9 cellular contexts compared by ENCODE assay signal in genomic region chr20:50744143-50744792, GRCh38. TPM values are rescaled to one million over a fixed set of nuclear protein-coding genes. Genes with fewer than 3 reads are reported as not detected.
DNase-seq lines count a peak whose midpoint lies in the region; ATAC-seq, FAIRE-seq and TF ChIP-seq lines count a peak whose summit lies in the region.
"Had no signal": no experiment of that assay in that cellular context is flagged by ENCODE, and none has a peak within 500 bp of the region (broad histone marks: within the 10 kb centered on the region; RNA-seq: fewer than 3 reads in every experiment).

No MANE protein-coding gene starts in this region.

- H3K27ac ChIP-seq in endothelial cell of umbilical vein (ENCODE audit: insufficient read depth, low read depth, low read length) = no peak overlapping the region
- peak overlapping the region; percentile 50 for H3K27ac ChIP-seq in muscle layer of colon (ENCODE audit: low read depth, low read length)

- H2AFZ ChIP-seq in endothelial cell of umbilical vein (ENCODE audit: low read depth, low read length) = peak overlapping the region; percentile 85

- BruUV-seq in endothelial cell of umbilical vein (replicated peaks; lab: Mats Ljungman, UMichigan) = no TSS peak

- in situ Hi-C loops in G401 (cut with HindIII; ENCODE audit: low sequenced_read_pairs) = no loop called here

- H3K9me3 ChIP-seq in endothelial cell of umbilical vein (replicated peaks; ENCODE audit: control insufficient read depth, insufficient read depth, low read length) (no peaks in the 10 kb centered on the region), muscle layer of colon (ENCODE audit: low read length) (no peaks in the 10 kb centered on the region)

- peaks cover 9% of the 10 kb centered on the region for H3K4me1 ChIP-seq in endothelial cell of umbilical vein (ENCODE audit: control insufficient read depth, extremely low read depth, insufficient read depth, low read length)
- peaks cover 23% of the 10 kb centered on the region for H3K4me1 ChIP-seq in muscle layer of colon (ENCODE audit: insufficient read depth, low read length)

- no peak overlapping the region for H3K4me3 ChIP-seq in endothelial cell of umbilical vein (replicated peaks in 1 of 3; ENCODE audit: insufficient read depth in 1 of 3, low read depth in 1 of 3, low read length in 3 of 3)
- H3K4me3 ChIP-seq in muscle layer of colon (ENCODE audit: low read depth in 1 of 2, low read length in 2 of 2) = peak overlapping the region in 1 of 2 donors; percentile 32

- no peaks in the 10 kb centered on the region for H3K79me2 ChIP-seq in endothelial cell of umbilical vein (ENCODE audit: control insufficient read depth, insufficient read depth, low read length)

- dilution Hi-C loops in endothelial cell of umbilical vein (cut with MboI; ENCODE audit: extremely low pct_ligation_motif_present, low sequenced_read_pairs) = no loop called here

- no peak for TF ChIP-seq CTCF in endothelial cell of umbilical vein (IDR thresholded peaks at IDR 0.05; ENCODE audit: extremely low read depth in 1 of 2, insufficient read depth in 1 of 2, low read depth in 1 of 2, low read length in 2 of 2)

- peak; percentile 79 for FAIRE-seq in endothelial cell of umbilical vein (lab: Jason Lieb, UNC)

- no peak overlapping the region for H3K4me2 ChIP-seq in endothelial cell of umbilical vein (ENCODE audit: insufficient read depth, low read length)

- CTCF ChIA-PET in endothelial cell of umbilical vein (lab: Charles Lee) = interaction anchor here (0.6 to 8.9 kb wide), 14 partner anchors 9 to 559 kb away, joined by 3 to 181 read pairs (median 3); partner anchors contain the start of genes BCAS4 and PARD6B

- H3K36me3 ChIP-seq in endothelial cell of umbilical vein (ENCODE audit: control insufficient read depth in 2 of 2, extremely low read depth in 1 of 2, insufficient read depth in 2 of 2, low read length in 2 of 2) = no peaks in the 10 kb centered on the region
- no peaks in the 10 kb centered on the region for H3K36me3 ChIP-seq in muscle layer of colon (ENCODE audit: insufficient read depth, low read length)

- no peak for TF ChIP-seq POLR2A in endothelial cell of umbilical vein (IDR thresholded peaks at IDR 0.05; ENCODE audit: low read depth, low read length)

- intact Hi-C loops in endothelial cell of umbilical vein (cut with micrococcal nuclease) = loop anchor here (2.0 to 10.0 kb wide), 2 partner anchors 149 to 557 kb away; no protein-coding TSS in a partner anchor

- H3K27me3 ChIP-seq in endothelial cell of umbilical vein (ENCODE audit: control insufficient read depth in 2 of 2, insufficient read depth in 2 of 2, low read length in 2 of 2) (no peaks in the 10 kb centered on the region), muscle layer of colon (ENCODE audit: control insufficient read depth in 1 of 2, insufficient read depth in 2 of 2, low read length in 2 of 2) (no peaks in the 10 kb centered on the region)

- no peaks in the 10 kb centered on the region for H4K20me1 ChIP-seq in endothelial cell of umbilical vein (replicated peaks; ENCODE audit: control insufficient read depth, extremely low read depth, insufficient read depth, low read length)

- no peaks in the 10 kb centered on the region for H3K9me1 ChIP-seq in endothelial cell of umbilical vein (replicated peaks; ENCODE audit: control insufficient read depth, extremely low read depth, insufficient read depth, low read length)

- POLR2A ChIA-PET in endothelial cell of umbilical vein (lab: Charles Lee) = no interaction called here

- ATAC-seq in HG03108 (IDR thresholded peaks at IDR 0.05; ENCODE audit: unreplicated experiment) = no peak
- no peak for ATAC-seq in HG03342 (IDR thresholded peaks at IDR 0.05; ENCODE audit: unreplicated experiment)

- H3K9ac ChIP-seq in endothelial cell of umbilical vein (replicated peaks; ENCODE audit: extremely low read depth, insufficient read depth, low read length) = no peak overlapping the region
- H3K9ac ChIP-seq in muscle layer of colon (ENCODE audit: low read length) = no peak overlapping the region

- DNase-seq in G401 (ENCODE audit: low spot score) (peak; percentile 53), NCI-H82 treated with DMSO at 0.1 percent for 48 hours (lab: John Stamatoyannopoulos, UW; ENCODE audit: unreplicated experiment) (peak; percentile 42), endothelial cell of umbilical vein (ENCODE audit: low read depth, low spot score) (peak; percentile 42), NCI-H1092 (lab: John Stamatoyannopoulos, UW) (no peak)
- DNase-seq in activated CD4-positive, CD25-positive, alpha-beta regulatory T cell (lab: John Stamatoyannopoulos, UW) = no peak

TF ChIP-seq in endothelial cell of umbilical vein, 7 proteins besides CTCF, POLR2A, EP300 and RAD21:
- TF ChIP-seq GATA2 (IDR thresholded peaks at IDR 0.05; ENCODE audit: insufficient read depth, insufficient read length, low read depth, low read length) = no peak
- no peak for TF ChIP-seq EZH2 (IDR thresholded peaks at IDR 0.05; ENCODE audit: borderline replicate concordance, low read depth, low read length, severe bottlenecking)
- TF ChIP-seq POLR2AphosphoS5 (IDR thresholded peaks at IDR 0.05; ENCODE audit: insufficient read depth, low read depth, low read length) = no peak
- no peak for TF ChIP-seq FOS (IDR thresholded peaks at IDR 0.05; ENCODE audit: borderline replicate concordance, insufficient read depth, low read length)
- TF ChIP-seq JUN (IDR thresholded peaks at IDR 0.05; ENCODE audit: borderline replicate concordance, insufficient read depth, insufficient read length, low read depth) = no peak
- TF ChIP-seq MYC (IDR thresholded peaks at IDR 0.05; ENCODE audit: low read depth, low read length) = no peak
- TF ChIP-seq MAX (IDR thresholded peaks at IDR 0.05; ENCODE audit: insufficient read depth, insufficient read length) = no peak

RNA-seq across cellular contexts. Expression of gene PARD6B, which starts 12.9 kb away (rescaled TPM):
- total RNA-seq in G401 (2014; rRNA removed; shearing (Covaris generic)) = 30.0 and 43.3 TPM in 2 replicates
- total RNA-seq in endothelial cell of umbilical vein = 0.07 TPM in 1 of 2 replicates, not detected in the other
- 0.03 TPM in 1 of 2 replicates, not detected in the other for polyA plus RNA-seq in endothelial cell of umbilical vein
- not detected in 2 replicates for polyA plus RNA-seq in endothelial cell of umbilical vein (2011; cell fraction: cytosol; rRNA removed)
- 0.03 TPM in 1 of 2 replicates, not detected in the other for polyA plus RNA-seq in endothelial cell of umbilical vein (2011; cell fraction: nucleus; rRNA removed)
- 0.04 TPM in 1 of 2 replicates, not detected in the other for polyA plus RNA-seq in endothelial cell of umbilical vein (2012)
- 0.10 TPM in 1 of 2 replicates, not detected in the other for polyA minus RNA-seq in endothelial cell of umbilical vein
- polyA minus RNA-seq in endothelial cell of umbilical vein (2011; cell fraction: cytosol; rRNA and poly(A)+ RNA removed) = 4.0 TPM
- polyA minus RNA-seq in endothelial cell of umbilical vein (2011; cell fraction: nucleus; rRNA and poly(A)+ RNA removed) = 0.10 TPM in 1 of 2 replicates, not detected in the other

RNA-seq across cellular contexts. Expression of gene BCAS4, which starts 50.6 kb away (rescaled TPM):
- 20.7 and 32.2 TPM in 2 replicates for total RNA-seq in G401 (2014; rRNA removed; shearing (Covaris generic))
- total RNA-seq in endothelial cell of umbilical vein = 0.85 and 1.5 TPM in 2 replicates
- polyA plus RNA-seq in endothelial cell of umbilical vein = 1.0 and 1.2 TPM in 2 replicates
- 1.2 and 2.4 TPM in 2 replicates for polyA plus RNA-seq in endothelial cell of umbilical vein (2011; cell fraction: cytosol; rRNA removed)
- polyA plus RNA-seq in endothelial cell of umbilical vein (2011; cell fraction: nucleus; rRNA removed) = 1.0 and 2.4 TPM in 2 replicates
- 4.4 and 6.2 TPM in 2 replicates for polyA plus RNA-seq in endothelial cell of umbilical vein (2012)
- polyA minus RNA-seq in endothelial cell of umbilical vein = 0.49 and 2.9 TPM in 2 replicates
- polyA minus RNA-seq in endothelial cell of umbilical vein (2011; cell fraction: cytosol; rRNA and poly(A)+ RNA removed) = not detected
- polyA minus RNA-seq in endothelial cell of umbilical vein (2011; cell fraction: nucleus; rRNA and poly(A)+ RNA removed) = 0.72 and 1.1 TPM in 2 replicates

RNA-seq across cellular contexts. Expression of gene RIPOR3, which starts 52.9 kb away (rescaled TPM):
- 6.9 and 7.4 TPM in 2 replicates for total RNA-seq in G401 (2014; rRNA removed; shearing (Covaris generic))
- not detected in 2 replicates for total RNA-seq in endothelial cell of umbilical vein
- polyA plus RNA-seq in endothelial cell of umbilical vein = not detected in 2 replicates
- polyA plus RNA-seq in endothelial cell of umbilical vein (2011; cell fraction: cytosol; rRNA removed) = not detected in 2 replicates
- not detected in 2 replicates for polyA plus RNA-seq in endothelial cell of umbilical vein (2011; cell fraction: nucleus; rRNA removed)
- 0.32 and 0.52 TPM in 2 replicates for polyA plus RNA-seq in endothelial cell of umbilical vein (2012)
- polyA minus RNA-seq in endothelial cell of umbilical vein = 0.12 and 0.62 TPM in 2 replicates
- not detected for polyA minus RNA-seq in endothelial cell of umbilical vein (2011; cell fraction: cytosol; rRNA and poly(A)+ RNA removed)
- not detected in 2 replicates for polyA minus RNA-seq in endothelial cell of umbilical vein (2011; cell fraction: nucleus; rRNA and poly(A)+ RNA removed)
- polyA plus RNA-seq: neural cell had no signal

Comparison
In these comparisons a context has a peak if more than half of its experiments do, and no peak if none do; other contexts are left out.
1. DNase-seq: peak in G401 (single experiment), NCI-H82 treated with DMSO at 0.1 percent for 48 hours (single experiment) and endothelial cell of umbilical vein (single experiment); none in NCI-H1092 (single experiment) and activated CD4-positive, CD25-positive, alpha-beta regulatory T cell (0 of 4).
2. RNA of gene PARD6B, which starts 12.9 kb away (total RNA-seq): 30.0 to 43.3 TPM in G401; 0.07 TPM in endothelial cell of umbilical vein; every median in the first group is over 10 times any median in the second.